ENCODE assay signal across 18 cellular contexts in genomic region chr7:30706865-30707264, GRCh38. TPM values are rescaled to one million over a fixed set of nuclear protein-coding genes. Genes with fewer than 3 reads are reported as not detected.
DNase-seq lines count a peak whose midpoint lies in the region; ATAC-seq and TF ChIP-seq lines count a peak whose summit lies in the region.
"Had no signal": no experiment of that assay in that cellular context is flagged by ENCODE, and none has a peak within 500 bp of the region (broad histone marks: within the 10 kb centered on the region; RNA-seq: fewer than 3 reads in every experiment).

No MANE protein-coding gene starts in this region.

- DNase-seq in Right ventricle myocardium inferior (ENCODE audit: missing footprints) = no peak
- no peak for DNase-seq in right atrium auricular region (ENCODE audit: low spot score)
- DNase-seq in heart right ventricle = no peak
- DNase-seq in nephron progenitor cell = no peak
- DNase-seq in stimulated activated effector memory CD8-positive, alpha-beta T cell treated with anti-CD3 and anti-CD28 coated beads, Interleukin-12 subunit alpha, Interleukin-12 subunit beta, amount 100 ng/mL, for 72 hours (ENCODE audit: low spot score in 2 of 2) = no peak
- no peak for DNase-seq in kidney tubule cell (ENCODE audit: low spot score)
- no peak for DNase-seq in NCI-H187 treated with DMSO at 0.1 percent for 48 hours (lab: John Stamatoyannopoulos, UW)
- DNase-seq: 8988T; AML-193; Caco-2; CD8-positive, alpha-beta memory T cell; DMS53; GF-D8; HFFc6 had no signal

- peaks cover 18% of the 10 kb centered on the region for H3K27me3 Mint-ChIP-seq in nephron progenitor cell (ENCODE audit: low read depth, poor library complexity)
- H3K27me3 Mint-ChIP-seq: CD8-positive, alpha-beta memory T cell had no signal

- intact Hi-C loops in Right ventricle myocardium inferior (cut with DNase I) (no loop called here), heart right ventricle (cut with DNase I) (no loop called here)

- H3K27ac Mint-ChIP-seq in nephron progenitor cell = peak overlapping the region; percentile 73
- H3K27ac Mint-ChIP-seq in stimulated activated effector memory CD8-positive, alpha-beta T cell treated with anti-CD3 and anti-CD28 coated beads, Interleukin-12 subunit alpha, Interleukin-12 subunit beta, amount 100 ng/mL, for 72 hours = peak overlapping the region; percentile 4
- H3K27ac Mint-ChIP-seq: HFFc6 had no signal

- H3K4me3 ChIP-seq in right atrium auricular region (no peak overlapping the region), heart right ventricle (no peak overlapping the region)
- H3K4me3 ChIP-seq: BLaER1, HAP-1 had no signal

- H3K9me3 ChIP-seq in right atrium auricular region = no peaks in the 10 kb centered on the region
- H3K9me3 ChIP-seq in heart right ventricle = peaks cover 0 to 5% (median 0%) of the 10 kb centered on the region in 11 donors
- H3K9me3 ChIP-seq: BLaER1, Caco-2, HAP-1 had no signal

- no peaks in the 10 kb centered on the region for H3K9me3 Mint-ChIP-seq in nephron progenitor cell
- no peaks in the 10 kb centered on the region for H3K9me3 Mint-ChIP-seq in stimulated activated effector memory CD8-positive, alpha-beta T cell treated with anti-CD3 and anti-CD28 coated beads, Interleukin-12 subunit alpha, Interleukin-12 subunit beta, amount 100 ng/mL, for 72 hours
- H3K9me3 Mint-ChIP-seq: HFFc6 had no signal

- H3K27ac ChIP-seq in right atrium auricular region (peak overlapping the region in 1 of 2 donors; percentile 41), heart right ventricle (peak overlapping the region in 9 of 10 donors; percentile 12 to 76 (median 50))
- H3K27ac ChIP-seq: BLaER1, HL-60 had no signal

- no peak overlapping the region for H3K4me3 Mint-ChIP-seq in nephron progenitor cell
- H3K4me3 Mint-ChIP-seq in stimulated activated effector memory CD8-positive, alpha-beta T cell treated with anti-CD3 and anti-CD28 coated beads, Interleukin-12 subunit alpha, Interleukin-12 subunit beta, amount 100 ng/mL, for 72 hours = no peak overlapping the region
- H3K4me3 Mint-ChIP-seq: CD8-positive, alpha-beta memory T cell; HFFc6 had no signal

- TF ChIP-seq CTCF in right atrium auricular region (IDR thresholded peaks at IDR 0.05) (no peak), heart right ventricle (IDR thresholded peaks at IDR 0.05) (no peak), nephron progenitor cell (IDR thresholded peaks at IDR 0.05) (no peak)

- H3K27me3 ChIP-seq in right atrium auricular region = no peaks in the 10 kb centered on the region
- H3K27me3 ChIP-seq in heart right ventricle = no peaks in the 10 kb centered on the region
- H3K27me3 ChIP-seq: BLaER1 had no signal

- H3K4me1 ChIP-seq in right atrium auricular region (peaks cover 0 to 18% of the 10 kb centered on the region in 2 donors), heart right ventricle (peaks cover 0 to 26% (median 13%) of the 10 kb centered on the region in 9 donors)
- H3K4me1 ChIP-seq: Caco-2, HAP-1 had no signal

- H3K36me3 ChIP-seq in right atrium auricular region (no peaks in the 10 kb centered on the region), heart right ventricle (no peaks in the 10 kb centered on the region)
- H3K36me3 ChIP-seq: BLaER1, HAP-1 had no signal

- H3K36me3 Mint-ChIP-seq in nephron progenitor cell (ENCODE audit: low read depth) = no peaks in the 10 kb centered on the region
- H3K36me3 Mint-ChIP-seq in stimulated activated effector memory CD8-positive, alpha-beta T cell treated with anti-CD3 and anti-CD28 coated beads, Interleukin-12 subunit alpha, Interleukin-12 subunit beta, amount 100 ng/mL, for 72 hours = no peaks in the 10 kb centered on the region
- H3K36me3 Mint-ChIP-seq: CD8-positive, alpha-beta memory T cell had no signal

- ATAC-seq in Right ventricle myocardium inferior (peak; percentile 15), heart right ventricle (peak in 2 of 8 donors; percentile 28 to 38), HG02870 (IDR thresholded peaks at IDR 0.05; ENCODE audit: unreplicated experiment) (no peak)
- no peak for ATAC-seq in stimulated activated effector memory CD8-positive, alpha-beta T cell treated with anti-CD3 and anti-CD28 coated beads, Interleukin-12 subunit alpha, Interleukin-12 subunit beta, amount 100 ng/mL, for 72 hours

- WGBS in heart right ventricle, 2 donors = 80 to 83% methylated on average over 5 of the region's 5 CpGs

- H3K4me1 Mint-ChIP-seq in nephron progenitor cell = peaks cover 21% of the 10 kb centered on the region
- peaks cover under 1% of the 10 kb centered on the region for H3K4me1 Mint-ChIP-seq in stimulated activated effector memory CD8-positive, alpha-beta T cell treated with anti-CD3 and anti-CD28 coated beads, Interleukin-12 subunit alpha, Interleukin-12 subunit beta, amount 100 ng/mL, for 72 hours
- H3K4me1 Mint-ChIP-seq: CD8-positive, alpha-beta memory T cell had no signal

RNA-seq across cellular contexts. Expression of gene CRHR2, which starts 24.6 kb away (rescaled TPM):
- total RNA-seq in Right ventricle myocardium inferior (0.35 TPM), right atrium auricular region (under 1 TPM; 0.22 to 0.47 TPM), heart right ventricle (1 to 10 TPM in 1 of 10 donors, under 1 TPM in 8, not detected in 1; 0.07 to 1.0 (median 0.28) TPM)
- polyA plus RNA-seq in heart right ventricle = 1 to 10 TPM in 1 of 2 donors, under 1 TPM in 1; 0.10 to 1.2 TPM
- total RNA-seq: Caco-2; CD8-positive, alpha-beta memory T cell; HFFc6 had no signal
- polyA plus RNA-seq: CD8-positive, alpha-beta memory T cell had no signal

RNA-seq across cellular contexts. Expression of gene INMT, which starts 45.1 kb away (rescaled TPM):
- total RNA-seq in Right ventricle myocardium inferior (48.1 TPM), right atrium auricular region (100 to 1,000 TPM in 1 of 2 donors, 10 to 100 TPM in 1; 88.9 to 199 TPM), heart right ventricle (10 to 100 TPM; 12.3 to 57.3 (median 26.9) TPM)
- 10 to 100 TPM; 14.2 to 56.3 TPM for polyA plus RNA-seq in heart right ventricle
- total RNA-seq: HFFc6 had no signal
